ENCODE assay signal across 25 cellular contexts in genomic region chr1:112386786-112387346, GRCh38. TPM values are rescaled to one million over a fixed set of nuclear protein-coding genes. Genes with fewer than 3 reads are reported as not detected.
DNase-seq lines count a peak whose midpoint lies in the region; ATAC-seq, FAIRE-seq and TF ChIP-seq lines count a peak whose summit lies in the region.
"Had no signal": no experiment of that assay in that cellular context is flagged by ENCODE, and none has a peak within 500 bp of the region (broad histone marks: within the 10 kb centered on the region; RNA-seq: fewer than 3 reads in every experiment).

No MANE protein-coding gene starts in this region.

- no TSS peak for BruUV-seq in K562 (replicated peaks; lab: Mats Ljungman, UMichigan)

- POLR2A ChIA-PET in K562 (lab: Yijun Ruan, JAX): interaction anchor here (0.6 to 1.1 kb wide), 2 partner anchors 19 to 329 kb away, joined by 3 to 4 read pairs; partner anchors contain the start of gene PPM1J

- H3K36me3 ChIP-seq in K562 (ENCODE audit: control insufficient read depth, insufficient read depth, low read length): no peaks in the 10 kb centered on the region
- H3K36me3 ChIP-seq in neuronal stem cell (replicated peaks in 1 of 2; ENCODE audit: control insufficient read depth in 2 of 2, insufficient read depth in 2 of 2, low read length in 2 of 2): no peaks in the 10 kb centered on the region
- H3K36me3 ChIP-seq: MG63 had no signal

- H3K4me2 ChIP-seq in K562 (ENCODE audit: insufficient read depth, low read length) (no peak overlapping the region), neuronal stem cell (ENCODE audit: insufficient read depth, low read length, poor library complexity, severe bottlenecking) (no peak overlapping the region)
- H3K4me2 ChIP-seq: A549 had no signal

- H3K4me1 Mint-ChIP-seq in activated naive CD8-positive, alpha-beta T cell treated with anti-CD3 and anti-CD28 coated beads, Interleukin-2, amount 50 U/mL, for 24 hours: peaks cover 18% of the 10 kb centered on the region
- peaks cover 4% of the 10 kb centered on the region for H3K4me1 Mint-ChIP-seq in activated naive CD8-positive, alpha-beta T cell treated with anti-CD3 and anti-CD28 coated beads for 36 hours

- H2AFZ ChIP-seq in K562 (ENCODE audit: low read depth, low read length) (no peak overlapping the region), neuronal stem cell (ENCODE audit: low read length) (no peak overlapping the region)

- no peak for TF ChIP-seq RAD21 in K562 (CRISPR knock-in tag; conservative IDR thresholded peaks at IDR 0.05 in 1 of 2, IDR thresholded peaks at IDR 0.05 in 1 of 2)

- no peaks in the 10 kb centered on the region for H3K9me3 ChIP-seq in K562 (replicated peaks; ENCODE audit: control insufficient read depth, insufficient read depth, low read depth, low read length)
- H3K9me3 ChIP-seq in neuronal stem cell (replicated peaks in 1 of 2; ENCODE audit: control insufficient read depth in 2 of 2, insufficient read depth in 1 of 2, low read depth in 1 of 2, low read length in 2 of 2): no peaks in the 10 kb centered on the region
- H3K9me3 ChIP-seq: A549, MG63 had no signal

- no peak overlapping the region for H2BK5ac ChIP-seq in neuronal stem cell (ENCODE audit: low read length)

- peak overlapping the region; percentile 34 for H3K18ac ChIP-seq in neuronal stem cell (ENCODE audit: low read length)

- peak overlapping the region; percentile 73 for H2AK5ac ChIP-seq in neuronal stem cell (ENCODE audit: low read depth, low read length)

- no peaks in the 10 kb centered on the region for H3K79me1 ChIP-seq in neuronal stem cell (ENCODE audit: low read depth, low read length)

- H3K27me3 ChIP-seq in K562 (ENCODE audit: control insufficient read depth in 2 of 2, insufficient read depth in 2 of 2, low read length in 2 of 2) (peaks cover 0 to 4% of the 10 kb centered on the region in 2 experiments; a peak in 2 of 5 replicates), neuronal stem cell (ENCODE audit: control insufficient read depth in 3 of 3, insufficient read depth in 3 of 3, low read depth in 1 of 3, low read length in 3 of 3) (no peaks in the 10 kb centered on the region)

- DNase-seq in activated naive CD8-positive, alpha-beta T cell treated with anti-CD3 and anti-CD28 coated beads, Interleukin-2, amount 50 U/mL, for 24 hours: no peak
- no peak for DNase-seq in activated naive CD8-positive, alpha-beta T cell treated with anti-CD3 and anti-CD28 coated beads for 36 hours
- DNase-seq in HT-29 (ENCODE audit: low spot score) (peak; percentile 42), K562 (ENCODE audit: extremely low read depth in 1 of 4, low spot score in 3 of 4) (no peak), neuronal stem cell (ENCODE audit: low spot score) (no peak), epidermal melanocyte (ENCODE audit: insufficient read length, low spot score) (no peak)
- no peak for DNase-seq in stimulated activated CD4-positive, alpha-beta T cell treated with anti-CD3 and anti-CD28 coated beads, Interleukin-4, amount 100 ng/mL, for 4 hours
- DNase-seq: DND-41, GOT3, Karpas-422, MG63, NCI-H1436, NCI-H187 treated with DMSO at 0.1 percent for 48 hours, NCI-H2107, NCI-H510A treated with DMSO at 0.1 percent for 48 hours, NCI-H748 treated with DMSO at 0.1 percent for 48 hours had no signal

- no peak overlapping the region for H3K23ac ChIP-seq in neuronal stem cell (ENCODE audit: low read depth, low read length, poor library complexity)

- no peak overlapping the region for H3K27ac ChIP-seq in K562 (ENCODE audit: extremely low read depth, low read depth, low read length)
- no peak overlapping the region for H3K27ac ChIP-seq in neuronal stem cell (replicated peaks; ENCODE audit: low read length)
- H3K27ac ChIP-seq: A549 had no signal

- intact Hi-C loops in K562 (cut with micrococcal nuclease): no loop called here

- no peak overlapping the region for H3K14ac ChIP-seq in neuronal stem cell (ENCODE audit: low read length)

- H3K4me3 ChIP-seq in K562 (no peak overlapping the region), neuronal stem cell (ENCODE audit: low read length in 2 of 2) (no peak overlapping the region)
- H3K4me3 ChIP-seq: A549, MG63 had no signal

- no peak overlapping the region for H4K91ac ChIP-seq in neuronal stem cell (ENCODE audit: low read depth, low read length, poor library complexity)

- in situ Hi-C loops in K562 (cut with MboI): no loop called here

- no peaks in the 10 kb centered on the region for H3K79me2 ChIP-seq in K562 (ENCODE audit: control insufficient read depth, insufficient read depth, low read length)

- H3K4me1 ChIP-seq in K562 (replicated peaks in 1 of 2; ENCODE audit: control insufficient read depth in 2 of 2, insufficient read depth in 2 of 2, low read length in 2 of 2) (peaks cover 0 to 5% of the 10 kb centered on the region in 2 experiments; a peak in 1 of 5 replicates), neuronal stem cell (ENCODE audit: control insufficient read depth in 2 of 2, insufficient read depth in 1 of 2, low read depth in 1 of 2, low read length in 2 of 2) (peaks cover 1 to 2% of the 10 kb centered on the region in 2 donors)

- H3K9me1 ChIP-seq in K562 (ENCODE audit: control insufficient read depth, insufficient read depth, low read length): no peaks in the 10 kb centered on the region

- no peak for TF ChIP-seq CTCF in K562 (IDR thresholded peaks at IDR 0.05 in 2 of 3, conservative IDR thresholded peaks at IDR 0.05 in 1 of 3; ENCODE audit: insufficient read depth in 2 of 3, low read depth in 1 of 3, low read length in 3 of 3)

- peaks cover 31% of the 10 kb centered on the region for H3K27me3 Mint-ChIP-seq in activated naive CD8-positive, alpha-beta T cell treated with anti-CD3 and anti-CD28 coated beads, Interleukin-2, amount 50 U/mL, for 24 hours
- H3K27me3 Mint-ChIP-seq in activated naive CD8-positive, alpha-beta T cell treated with anti-CD3 and anti-CD28 coated beads for 36 hours: peaks cover 25% of the 10 kb centered on the region

- no peak for FAIRE-seq in K562 (lab: Jason Lieb, UNC)
- FAIRE-seq: A549, D721Med, G401.6, GM18507, RCC 7860 had no signal

- no peaks in the 10 kb centered on the region for H3K9me3 Mint-ChIP-seq in activated naive CD8-positive, alpha-beta T cell treated with anti-CD3 and anti-CD28 coated beads, Interleukin-2, amount 50 U/mL, for 24 hours
- no peaks in the 10 kb centered on the region for H3K9me3 Mint-ChIP-seq in activated naive CD8-positive, alpha-beta T cell treated with anti-CD3 and anti-CD28 coated beads for 36 hours

- H3K36me3 Mint-ChIP-seq in activated naive CD8-positive, alpha-beta T cell treated with anti-CD3 and anti-CD28 coated beads, Interleukin-2, amount 50 U/mL, for 24 hours (ENCODE audit: low read depth): no peaks in the 10 kb centered on the region
- H3K36me3 Mint-ChIP-seq in activated naive CD8-positive, alpha-beta T cell treated with anti-CD3 and anti-CD28 coated beads for 36 hours: no peaks in the 10 kb centered on the region
- H3K36me3 Mint-ChIP-seq: IgD-negative memory B cell had no signal

- H3K27ac Mint-ChIP-seq in activated naive CD8-positive, alpha-beta T cell treated with anti-CD3 and anti-CD28 coated beads, Interleukin-2, amount 50 U/mL, for 24 hours: peak overlapping the region; percentile 31
- no peak overlapping the region for H3K27ac Mint-ChIP-seq in activated naive CD8-positive, alpha-beta T cell treated with anti-CD3 and anti-CD28 coated beads for 36 hours
- H3K27ac Mint-ChIP-seq: B cell, IgD-negative memory B cell had no signal

- CTCF ChIA-PET in K562 (lab: Yijun Ruan, JAX; ENCODE audit: low intra/inter-chr PET ratio): no interaction called here

- no peak overlapping the region for H2BK120ac ChIP-seq in neuronal stem cell (ENCODE audit: low read depth, low read length)

- no peak for TF ChIP-seq POLR2A in K562 (conservative IDR thresholded peaks at IDR 0.05)

- H3K4ac ChIP-seq in neuronal stem cell (ENCODE audit: low read length): no peak overlapping the region

- H3K9ac ChIP-seq in K562 (ENCODE audit: insufficient read depth in 1 of 2, low read depth in 2 of 2, low read length in 2 of 2): no peak overlapping the region
- H3K9ac ChIP-seq in neuronal stem cell (ENCODE audit: low read depth, low read length, poor library complexity): no peak overlapping the region

- ATAC-seq in activated naive CD8-positive, alpha-beta T cell treated with anti-CD3 and anti-CD28 coated beads, Interleukin-2, amount 50 U/mL, for 24 hours: no peak
- no peak for ATAC-seq in K562
- ATAC-seq in HG03159 (IDR thresholded peaks at IDR 0.05; ENCODE audit: unreplicated experiment): no peak
- ATAC-seq: A549, HCT116 had no signal

- H4K20me1 ChIP-seq in K562 (replicated peaks; ENCODE audit: control insufficient read depth, insufficient read depth, low read length): no peaks in the 10 kb centered on the region; the same call in 1 of the 2 replicates

- WGBS in K562 (ENCODE audit: insufficient coverage, low coverage, missing lambda C conversion rate): 11% methylated on average over 2 of the region's 2 CpGs
- WGBS in neuronal stem cell (ENCODE audit: extremely low coverage in 2 of 2, insufficient read length in 2 of 2, insufficient replicate concordance in 1 of 2), 2 donors: no CpG with 5 or more reads among the region's 2 CpGs

- no peak overlapping the region for H4K8ac ChIP-seq in neuronal stem cell (ENCODE audit: low read depth, low read length)

- H2BK15ac ChIP-seq in neuronal stem cell (ENCODE audit: low read length): no peak overlapping the region

- H2BK12ac ChIP-seq in neuronal stem cell (ENCODE audit: low read length): no peak overlapping the region

- no peak for TF ChIP-seq EP300 in K562 (IDR thresholded peaks at IDR 0.05; ENCODE audit: low read length)

- H3K4me3 Mint-ChIP-seq in activated naive CD8-positive, alpha-beta T cell treated with anti-CD3 and anti-CD28 coated beads, Interleukin-2, amount 50 U/mL, for 24 hours: no peak overlapping the region
- no peak overlapping the region for H3K4me3 Mint-ChIP-seq in activated naive CD8-positive, alpha-beta T cell treated with anti-CD3 and anti-CD28 coated beads for 36 hours
- H3K4me3 Mint-ChIP-seq: B cell had no signal

RNA-seq across cellular contexts. Expression of gene CTTNBP2NL, which starts 9.1 kb away (rescaled TPM):
- total RNA-seq in activated naive CD8-positive, alpha-beta T cell treated with anti-CD3 and anti-CD28 coated beads for 36 hours: 1 to 10 TPM in 1 of 2 experiments, under 1 TPM in 1; 0.54 to 1.5 TPM
- 4.9 and 5.2 TPM in 2 replicates for total RNA-seq in HT-29 (2014; rRNA removed; shearing (Covaris generic))
- 0.35 and 1.9 TPM in 2 replicates for total RNA-seq in K562 (2011; cell fraction: chromatin; rRNA removed; ENCODE audit: low replicate concordance)
- total RNA-seq in K562 (2011; cell fraction: nucleolus; rRNA removed): 0.26 and 0.50 TPM in 2 replicates
- total RNA-seq in K562 (2011; cell fraction: nucleoplasm; rRNA removed): 0.59 and 2.0 TPM in 2 replicates
- total RNA-seq in K562 (2014; rRNA removed) (0.27 and 0.65 TPM in 2 replicates), K562 (2014; rRNA removed; fragmentation: Illumina TruSeq; extraction: Trizol) (0.62 and 0.67 TPM in 2 replicates), K562 (2015; rRNA removed; fragmentation: Illumina TruSeq; extraction: Trizol) (0.68 and 0.91 TPM in 2 replicates), K562 (2021) (1.4 and 1.6 TPM in 2 replicates)
- polyA plus RNA-seq in K562 (2011; rRNA removed) (0.60 and 1.6 TPM in 2 replicates), K562 (2014; fragmentation: Illumina TruSeq; extraction: Trizol) (0.64 and 0.76 TPM in 2 replicates), K562 (2014; fragmentation: Nextera tagmentation; extraction: Ambion mirVana) (under 1 TPM; 0.28 to 0.89 TPM), K562 (2014; rRNA removed) (0.39 and 0.57 TPM in 2 replicates)
- 0.33 and 1.4 TPM in 2 replicates for polyA plus RNA-seq in K562 (2011; cell fraction: cytosol; rRNA removed)
- polyA plus RNA-seq in K562 (2011; cell fraction: nucleus; rRNA removed): 0.30 and 1.1 TPM in 2 replicates
- polyA plus RNA-seq in K562 (2012): 0.68 and 1.1 TPM in 2 replicates
- 1.1 and 5.9 TPM in 2 replicates for polyA minus RNA-seq in K562 (2011; rRNA and poly(A)+ RNA removed)
- 0.38 and 1.5 TPM in 2 replicates for polyA minus RNA-seq in K562 (2011; cell fraction: cytosol; rRNA and poly(A)+ RNA removed)
- 0.67 and 2.6 TPM in 2 replicates for polyA minus RNA-seq in K562 (2011; cell fraction: nucleus; rRNA and poly(A)+ RNA removed)
- polyA plus RNA-seq in neuronal stem cell (2013, experiment 1 of 2): 14.9 TPM
- polyA plus RNA-seq in neuronal stem cell (2013, experiment 2 of 2): 14.5 TPM
